ENCODE assay signal across 1 cellular context in the genomic region with DNA sequence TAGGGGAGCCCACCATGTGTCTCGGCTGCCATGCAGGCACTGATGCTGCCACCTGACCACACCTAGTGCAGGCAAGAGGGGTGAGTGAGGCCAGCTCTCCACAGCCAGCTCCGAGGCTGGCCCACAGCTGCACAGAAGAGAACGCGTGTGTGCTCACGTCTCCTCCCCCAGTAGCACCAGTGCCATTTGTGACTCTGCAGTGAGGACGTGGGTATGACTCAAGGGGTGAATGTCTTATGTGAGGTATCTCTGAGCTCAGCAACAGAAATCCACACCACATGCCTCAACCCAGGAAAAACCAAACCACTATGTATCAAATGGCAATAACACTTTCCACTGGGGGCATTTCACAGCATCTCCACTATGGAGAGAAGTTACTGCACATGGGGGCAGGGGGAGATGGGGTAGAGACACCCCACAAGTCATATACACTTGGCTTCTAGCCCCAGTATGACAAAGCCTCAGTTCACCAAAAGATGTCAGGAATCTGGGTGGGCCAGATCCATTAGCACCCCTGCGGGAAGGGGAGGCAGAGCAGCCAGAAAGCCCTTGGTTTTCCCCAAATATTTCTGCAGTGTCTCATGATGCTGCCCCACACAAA.
TF ChIP-seq lines count a peak whose summit lies in the region.

No MANE protein-coding gene starts in this region.

TF ChIP-seq in H1, 55 proteins besides CTCF, POLR2A, EP300 and RAD21:
- TF ChIP-seq, protein P1, sequence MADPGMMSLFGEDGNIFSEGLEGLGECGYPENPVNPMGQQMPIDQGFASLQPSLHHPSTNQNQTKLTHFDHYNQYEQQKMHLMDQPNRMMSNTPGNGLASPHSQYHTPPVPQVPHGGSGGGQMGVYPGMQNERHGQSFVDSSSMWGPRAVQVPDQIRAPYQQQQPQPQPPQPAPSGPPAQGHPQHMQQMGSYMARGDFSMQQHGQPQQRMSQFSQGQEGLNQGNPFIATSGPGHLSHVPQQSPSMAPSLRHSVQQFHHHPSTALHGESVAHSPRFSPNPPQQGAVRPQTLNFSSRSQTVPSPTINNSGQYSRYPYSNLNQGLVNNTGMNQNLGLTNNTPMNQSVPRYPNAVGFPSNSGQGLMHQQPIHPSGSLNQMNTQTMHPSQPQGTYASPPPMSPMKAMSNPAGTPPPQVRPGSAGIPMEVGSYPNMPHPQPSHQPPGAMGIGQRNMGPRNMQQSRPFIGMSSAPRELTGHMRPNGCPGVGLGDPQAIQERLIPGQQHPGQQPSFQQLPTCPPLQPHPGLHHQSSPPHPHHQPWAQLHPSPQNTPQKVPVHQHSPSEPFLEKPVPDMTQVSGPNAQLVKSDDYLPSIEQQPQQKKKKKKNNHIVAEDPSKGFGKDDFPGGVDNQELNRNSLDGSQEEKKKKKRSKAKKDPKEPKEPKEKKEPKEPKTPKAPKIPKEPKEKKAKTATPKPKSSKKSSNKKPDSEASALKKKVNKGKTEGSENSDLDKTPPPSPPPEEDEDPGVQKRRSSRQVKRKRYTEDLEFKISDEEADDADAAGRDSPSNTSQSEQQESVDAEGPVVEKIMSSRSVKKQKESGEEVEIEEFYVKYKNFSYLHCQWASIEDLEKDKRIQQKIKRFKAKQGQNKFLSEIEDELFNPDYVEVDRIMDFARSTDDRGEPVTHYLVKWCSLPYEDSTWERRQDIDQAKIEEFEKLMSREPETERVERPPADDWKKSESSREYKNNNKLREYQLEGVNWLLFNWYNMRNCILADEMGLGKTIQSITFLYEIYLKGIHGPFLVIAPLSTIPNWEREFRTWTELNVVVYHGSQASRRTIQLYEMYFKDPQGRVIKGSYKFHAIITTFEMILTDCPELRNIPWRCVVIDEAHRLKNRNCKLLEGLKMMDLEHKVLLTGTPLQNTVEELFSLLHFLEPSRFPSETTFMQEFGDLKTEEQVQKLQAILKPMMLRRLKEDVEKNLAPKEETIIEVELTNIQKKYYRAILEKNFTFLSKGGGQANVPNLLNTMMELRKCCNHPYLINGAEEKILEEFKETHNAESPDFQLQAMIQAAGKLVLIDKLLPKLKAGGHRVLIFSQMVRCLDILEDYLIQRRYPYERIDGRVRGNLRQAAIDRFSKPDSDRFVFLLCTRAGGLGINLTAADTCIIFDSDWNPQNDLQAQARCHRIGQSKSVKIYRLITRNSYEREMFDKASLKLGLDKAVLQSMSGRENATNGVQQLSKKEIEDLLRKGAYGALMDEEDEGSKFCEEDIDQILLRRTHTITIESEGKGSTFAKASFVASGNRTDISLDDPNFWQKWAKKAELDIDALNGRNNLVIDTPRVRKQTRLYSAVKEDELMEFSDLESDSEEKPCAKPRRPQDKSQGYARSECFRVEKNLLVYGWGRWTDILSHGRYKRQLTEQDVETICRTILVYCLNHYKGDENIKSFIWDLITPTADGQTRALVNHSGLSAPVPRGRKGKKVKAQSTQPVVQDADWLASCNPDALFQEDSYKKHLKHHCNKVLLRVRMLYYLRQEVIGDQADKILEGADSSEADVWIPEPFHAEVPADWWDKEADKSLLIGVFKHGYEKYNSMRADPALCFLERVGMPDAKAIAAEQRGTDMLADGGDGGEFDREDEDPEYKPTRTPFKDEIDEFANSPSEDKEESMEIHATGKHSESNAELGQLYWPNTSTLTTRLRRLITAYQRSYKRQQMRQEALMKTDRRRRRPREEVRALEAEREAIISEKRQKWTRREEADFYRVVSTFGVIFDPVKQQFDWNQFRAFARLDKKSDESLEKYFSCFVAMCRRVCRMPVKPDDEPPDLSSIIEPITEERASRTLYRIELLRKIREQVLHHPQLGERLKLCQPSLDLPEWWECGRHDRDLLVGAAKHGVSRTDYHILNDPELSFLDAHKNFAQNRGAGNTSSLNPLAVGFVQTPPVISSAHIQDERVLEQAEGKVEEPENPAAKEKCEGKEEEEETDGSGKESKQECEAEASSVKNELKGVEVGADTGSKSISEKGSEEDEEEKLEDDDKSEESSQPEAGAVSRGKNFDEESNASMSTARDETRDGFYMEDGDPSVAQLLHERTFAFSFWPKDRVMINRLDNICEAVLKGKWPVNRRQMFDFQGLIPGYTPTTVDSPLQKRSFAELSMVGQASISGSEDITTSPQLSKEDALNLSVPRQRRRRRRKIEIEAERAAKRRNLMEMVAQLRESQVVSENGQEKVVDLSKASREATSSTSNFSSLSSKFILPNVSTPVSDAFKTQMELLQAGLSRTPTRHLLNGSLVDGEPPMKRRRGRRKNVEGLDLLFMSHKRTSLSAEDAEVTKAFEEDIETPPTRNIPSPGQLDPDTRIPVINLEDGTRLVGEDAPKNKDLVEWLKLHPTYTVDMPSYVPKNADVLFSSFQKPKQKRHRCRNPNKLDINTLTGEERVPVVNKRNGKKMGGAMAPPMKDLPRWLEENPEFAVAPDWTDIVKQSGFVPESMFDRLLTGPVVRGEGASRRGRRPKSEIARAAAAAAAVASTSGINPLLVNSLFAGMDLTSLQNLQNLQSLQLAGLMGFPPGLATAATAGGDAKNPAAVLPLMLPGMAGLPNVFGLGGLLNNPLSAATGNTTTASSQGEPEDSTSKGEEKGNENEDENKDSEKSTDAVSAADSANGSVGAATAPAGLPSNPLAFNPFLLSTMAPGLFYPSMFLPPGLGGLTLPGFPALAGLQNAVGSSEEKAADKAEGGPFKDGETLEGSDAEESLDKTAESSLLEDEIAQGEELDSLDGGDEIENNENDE (IDR thresholded peaks at IDR 0.05; ENCODE audit: insufficient replicate concordance, low read length): no peak
- TF ChIP-seq SUZ12 (IDR thresholded peaks at IDR 0.05; ENCODE audit: low read length) (no peak), HDAC2 (IDR thresholded peaks at IDR 0.05; ENCODE audit: borderline replicate concordance in 1 of 2, low read depth in 2 of 2, low read length in 2 of 2) (no peak), SP2 (IDR thresholded peaks at IDR 0.05; ENCODE audit: low read length) (no peak), BACH1 (IDR thresholded peaks at IDR 0.05; ENCODE audit: low read length) (no peak), CBX8 (IDR thresholded peaks at IDR 0.05; ENCODE audit: borderline replicate concordance, low read depth, low read length) (no peak), RFX5 (IDR thresholded peaks at IDR 0.05; ENCODE audit: borderline replicate concordance, low read depth, low read length) (no peak), CTBP2 (IDR thresholded peaks at IDR 0.05; ENCODE audit: borderline replicate concordance, insufficient read depth, insufficient read length, low read length) (no peak), NANOG (IDR thresholded peaks at IDR 0.05; ENCODE audit: insufficient read depth, low read depth, low read length, poor library complexity, severe bottlenecking) (no peak), SIRT6 (IDR thresholded peaks at IDR 0.05; ENCODE audit: low read length) (no peak), POLR2AphosphoS5 (IDR thresholded peaks at IDR 0.05; ENCODE audit: low read depth, low read length) (no peak), JUN (IDR thresholded peaks at IDR 0.05; ENCODE audit: low read depth, low read length) (no peak), SP1 (IDR thresholded peaks at IDR 0.05; ENCODE audit: low read depth, low read length) (no peak), SIN3A (conservative IDR thresholded peaks at IDR 0.05 in 1 of 2, IDR thresholded peaks at IDR 0.05 in 1 of 2; ENCODE audit: low read depth in 1 of 2, low read length in 2 of 2) (no peak), MAFK (IDR thresholded peaks at IDR 0.05; ENCODE audit: low read depth, low read length) (no peak), TAF1 (IDR thresholded peaks at IDR 0.05; ENCODE audit: low read depth, low read length) (no peak), FOSL1 (IDR thresholded peaks at IDR 0.05; ENCODE audit: insufficient read depth, low read depth, low read length) (no peak), YY1 (IDR thresholded peaks at IDR 0.05; ENCODE audit: low read depth, low read length) (no peak), SRF (IDR thresholded peaks at IDR 0.05; ENCODE audit: low read depth, low read length) (no peak)
- TF ChIP-seq, protein P2, sequence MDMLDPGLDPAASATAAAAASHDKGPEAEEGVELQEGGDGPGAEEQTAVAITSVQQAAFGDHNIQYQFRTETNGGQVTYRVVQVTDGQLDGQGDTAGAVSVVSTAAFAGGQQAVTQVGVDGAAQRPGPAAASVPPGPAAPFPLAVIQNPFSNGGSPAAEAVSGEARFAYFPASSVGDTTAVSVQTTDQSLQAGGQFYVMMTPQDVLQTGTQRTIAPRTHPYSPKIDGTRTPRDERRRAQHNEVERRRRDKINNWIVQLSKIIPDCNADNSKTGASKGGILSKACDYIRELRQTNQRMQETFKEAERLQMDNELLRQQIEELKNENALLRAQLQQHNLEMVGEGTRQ (IDR thresholded peaks at IDR 0.05; ENCODE audit: low read length): no peak
